Comparison of ENCODE assay signal across 30 cellular contexts in the genomic region with DNA sequence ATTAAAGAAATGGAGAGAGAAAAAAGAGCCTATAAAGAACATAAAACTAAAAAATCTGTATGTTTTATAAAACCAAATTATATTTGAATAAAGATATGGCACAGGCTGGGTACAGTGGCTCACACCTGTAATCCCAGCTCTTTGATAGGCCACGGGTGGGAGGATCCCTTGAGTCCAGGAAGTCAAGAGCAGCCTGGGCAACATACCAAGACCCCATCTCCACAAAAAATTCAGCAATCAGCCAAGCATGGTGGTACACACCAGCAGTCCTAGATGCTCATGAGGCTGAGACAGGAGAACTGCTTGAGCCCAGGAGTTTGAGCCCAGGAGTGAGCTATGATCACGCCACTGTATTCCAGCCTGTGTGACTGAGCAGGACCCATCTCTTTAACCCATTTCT.
"Had no signal": no experiment of that assay in that cellular context is flagged by ENCODE, and none has a peak within 500 bp of the region (broad histone marks: within the 10 kb centered on the region; RNA-seq: fewer than 3 reads in every experiment).

No MANE protein-coding gene starts in this region.

- H3K4me1 Mint-ChIP-seq: activated CD4-positive, alpha-beta T cell treated with anti-CD3 and anti-CD28 coated beads, Interleukin-2, amount 10 ng/mL, durations not matched to agents 7 days and 5 days; immature natural killer cell; stimulated activated effector memory CD8-positive, alpha-beta T cell treated with anti-CD3 and anti-CD28 coated beads, Interleukin-12 subunit alpha, Interleukin-12 subunit beta, amount 100 ng/mL, for 72 hours had no signal

- H3K4me3 Mint-ChIP-seq: activated CD4-positive, alpha-beta memory T cell treated with anti-CD3 and anti-CD28 coated beads, Interleukin-2, amount 10 ng/mL, durations not matched to agents 7 days and 5 days; activated CD4-positive, alpha-beta T cell treated with anti-CD3 and anti-CD28 coated beads, Interleukin-2, amount 10 ng/mL, durations not matched to agents 7 days and 5 days; activated T-cell treated with anti-CD3 and anti-CD28 coated beads, Interleukin-2, amount 50 U/mL, for 4 hours; activated T-helper 17 cell treated with anti-CD3 and anti-CD28 coated beads, Interleukin-2, amount 50 U/mL, for 72 hours; dendritic cell treated with granulocyte-macrophage colony-stimulating factor and Interleukin-4, amounts not matched to agents 40 ng/mL and 50 ng/mL, for 4 days; endodermal cell; immature natural killer cell; natural killer cell treated with Interleukin-12 subunit alpha and Interleukin-12 subunit beta and Interleukin-15 and Interleukin-18, amount 100 ng/mL, for 72 hours; stimulated activated effector memory CD8-positive, alpha-beta T cell treated with anti-CD3 and anti-CD28 coated beads, Interleukin-12 subunit alpha, Interleukin-12 subunit beta, amount 100 ng/mL, for 72 hours; stimulated activated naive CD8-positive, alpha-beta T cell treated with anti-CD3 and anti-CD28 coated beads, Interleukin-15, Interleukin-2, amounts not matched to agents 100 ng/mL and 50 ng/mL, for 24 hours; T-helper 1 cell treated with Interleukin-12 subunit alpha and Interleukin-12 subunit beta and Interleukin-4 antibody, amounts not matched to agents 30 μg/mL and 1 μg/mL, for 36 hours had no signal

- H3K4me3 ChIP-seq: heart left ventricle, lower lobe of right lung, ovary, skin epidermis had no signal

- H3K27ac Mint-ChIP-seq: activated CD4-positive, alpha-beta memory T cell treated with anti-CD3 and anti-CD28 coated beads, Interleukin-2, amount 10 ng/mL, durations not matched to agents 7 days and 5 days; activated CD4-positive, alpha-beta T cell treated with anti-CD3 and anti-CD28 coated beads, Interleukin-2, amount 10 ng/mL, durations not matched to agents 7 days and 5 days; activated T-helper 17 cell treated with anti-CD3 and anti-CD28 coated beads, Interleukin-2, amount 50 U/mL, for 72 hours; dendritic cell treated with granulocyte-macrophage colony-stimulating factor and Interleukin-4, amounts not matched to agents 40 ng/mL and 50 ng/mL, for 4 days; endodermal cell; immature natural killer cell; natural killer cell treated with Interleukin-12 subunit alpha and Interleukin-12 subunit beta and Interleukin-15 and Interleukin-18, amount 100 ng/mL, for 72 hours; progenitor cell of endocrine pancreas; stimulated activated effector memory CD8-positive, alpha-beta T cell treated with anti-CD3 and anti-CD28 coated beads, Interleukin-12 subunit alpha, Interleukin-12 subunit beta, amount 100 ng/mL, for 72 hours; stimulated activated naive CD8-positive, alpha-beta T cell treated with anti-CD3 and anti-CD28 coated beads, Interleukin-15, Interleukin-2, amounts not matched to agents 100 ng/mL and 50 ng/mL, for 24 hours; T-helper 1 cell treated with Interleukin-12 subunit alpha and Interleukin-12 subunit beta and Interleukin-4 antibody, amounts not matched to agents 30 μg/mL and 1 μg/mL, for 36 hours had no signal

- DNase-seq: activated CD4-positive, alpha-beta memory T cell treated with anti-CD3 and anti-CD28 coated beads, Interleukin-2, amount 10 ng/mL, durations not matched to agents 7 days and 5 days; activated CD4-positive, alpha-beta T cell treated with anti-CD3 and anti-CD28 coated beads for 1 hour; activated CD4-positive, alpha-beta T cell treated with anti-CD3 and anti-CD28 coated beads, Interleukin-2, amount 10 ng/mL, durations not matched to agents 7 days and 5 days; activated gamma-delta T cell treated with Interleukin-2 at 50 U/mL for 16 hours; activated naive CD4-positive, alpha-beta T cell treated with anti-CD3 and anti-CD28 coated beads, Interleukin-2, amount 50 U/mL, for 16 hours; activated T-cell treated with anti-CD3 and anti-CD28 coated beads, Interleukin-2, amount 50 U/mL, for 4 hours; amniotic stem cell; caudate nucleus; endodermal cell; foreskin fibroblast; heart left ventricle; hypothalamus; immature natural killer cell; kidney; left colon; lower lobe of right lung; mesendoderm; ovary; stimulated activated CD4-positive, alpha-beta T cell treated with anti-CD3 and anti-CD28 coated beads, Interleukin-12 subunit alpha, Interleukin-12 subunit beta, amount 100 ng/mL, for 4 hours; stimulated activated CD4-positive, alpha-beta T cell treated with anti-CD3 and anti-CD28 coated beads, Interleukin-4, amount 100 ng/mL, for 1 hour; T-helper 9 cell had no signal

- H3K27ac ChIP-seq: ovary had no signal

- H3K9me3 Mint-ChIP-seq: activated CD4-positive, alpha-beta memory T cell treated with anti-CD3 and anti-CD28 coated beads, Interleukin-2, amount 10 ng/mL, durations not matched to agents 7 days and 5 days; activated CD4-positive, alpha-beta T cell treated with anti-CD3 and anti-CD28 coated beads, Interleukin-2, amount 10 ng/mL, durations not matched to agents 7 days and 5 days; activated T-cell treated with anti-CD3 and anti-CD28 coated beads, Interleukin-2, amount 50 U/mL, for 4 hours; activated T-helper 17 cell treated with anti-CD3 and anti-CD28 coated beads, Interleukin-2, amount 50 U/mL, for 72 hours; dendritic cell treated with granulocyte-macrophage colony-stimulating factor and Interleukin-4, amounts not matched to agents 40 ng/mL and 50 ng/mL, for 4 days; endodermal cell; natural killer cell treated with Interleukin-12 subunit alpha and Interleukin-12 subunit beta and Interleukin-15 and Interleukin-18, amount 100 ng/mL, for 72 hours; stimulated activated effector memory CD8-positive, alpha-beta T cell treated with anti-CD3 and anti-CD28 coated beads, Interleukin-12 subunit alpha, Interleukin-12 subunit beta, amount 100 ng/mL, for 72 hours; stimulated activated naive CD8-positive, alpha-beta T cell treated with anti-CD3 and anti-CD28 coated beads, Interleukin-15, Interleukin-2, amounts not matched to agents 100 ng/mL and 50 ng/mL, for 24 hours; T-helper 1 cell treated with Interleukin-12 subunit alpha and Interleukin-12 subunit beta and Interleukin-4 antibody, amounts not matched to agents 30 μg/mL and 1 μg/mL, for 36 hours had no signal

- ATAC-seq: activated T-cell treated with anti-CD3 and anti-CD28 coated beads, Interleukin-2, amount 50 U/mL, for 4 hours; activated T-helper 17 cell treated with anti-CD3 and anti-CD28 coated beads, Interleukin-2, amount 50 U/mL, for 72 hours; esophagus mucosa; heart left ventricle; left colon; lower lobe of right lung; natural killer cell treated with Interleukin-12 subunit alpha and Interleukin-12 subunit beta and Interleukin-15 and Interleukin-18, amount 100 ng/mL, for 72 hours; stimulated activated effector memory CD8-positive, alpha-beta T cell treated with anti-CD3 and anti-CD28 coated beads, Interleukin-12 subunit alpha, Interleukin-12 subunit beta, amount 100 ng/mL, for 72 hours had no signal

- FAIRE-seq: kidney had no signal

- H3K27me3 Mint-ChIP-seq: dendritic cell treated with granulocyte-macrophage colony-stimulating factor and Interleukin-4, amounts not matched to agents 40 ng/mL and 50 ng/mL, for 4 days; progenitor cell of endocrine pancreas had no signal

- H3K9me3 ChIP-seq: heart left ventricle, lower lobe of right lung, ovary had no signal

- H3K27me3 ChIP-seq: heart left ventricle, ovary had no signal

- H3K36me3 ChIP-seq: heart left ventricle, lower lobe of right lung, ovary had no signal

- H3K36me3 Mint-ChIP-seq: immature natural killer cell; natural killer cell treated with Interleukin-12 subunit alpha and Interleukin-12 subunit beta and Interleukin-15 and Interleukin-18, amount 100 ng/mL, for 72 hours; stimulated activated effector memory CD8-positive, alpha-beta T cell treated with anti-CD3 and anti-CD28 coated beads, Interleukin-12 subunit alpha, Interleukin-12 subunit beta, amount 100 ng/mL, for 72 hours had no signal
